ENCODE assay signal across 10 cellular contexts in the genomic region with DNA sequence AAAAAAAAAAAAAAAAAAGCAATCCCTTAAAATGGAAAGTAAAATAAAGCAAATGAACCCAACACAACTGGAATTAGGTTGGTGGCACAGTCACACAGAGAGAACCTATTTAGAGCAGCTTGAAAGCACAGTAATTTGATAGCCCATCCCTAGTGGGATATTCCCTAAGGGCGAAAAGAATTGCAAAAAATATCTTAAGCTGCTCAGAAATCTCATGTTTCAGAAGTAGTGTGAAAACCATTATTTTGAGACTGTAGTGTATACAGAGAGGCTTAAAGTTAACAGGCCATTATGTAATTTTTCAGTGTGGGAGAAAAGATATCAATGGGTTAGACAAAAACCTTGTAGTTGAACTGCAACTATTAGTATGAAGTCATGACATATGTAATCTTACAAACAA. TPM values are rescaled to one million over a fixed set of nuclear protein-coding genes. Genes with fewer than 3 reads are reported as not detected.
DNase-seq lines count a peak whose midpoint lies in the region; FAIRE-seq and TF ChIP-seq lines count a peak whose summit lies in the region.
"Had no signal": no experiment of that assay in that cellular context is flagged by ENCODE, and none has a peak within 500 bp of the region (broad histone marks: within the 10 kb centered on the region; RNA-seq: fewer than 3 reads in every experiment).

No MANE protein-coding gene starts in this region.

- TF ChIP-seq CTCF in D721Med (IDR thresholded peaks at IDR 0.05; ENCODE audit: insufficient read depth, missing control alignments) = no peak

- POLR2A ChIA-PET in HEK293T (lab: Yijun Ruan, JAX) = interaction anchor here (1.6 kb wide), 1 partner anchor 40 kb away, joined by 4 read pairs; the partner anchor contains the start of gene DHX15

- DNase-seq in D721Med (ENCODE audit: insufficient read length, low spot score) (no peak), HEK293T (ENCODE audit: extremely low spot score) (no peak), NCI-H524 treated with DMSO at 0.1 percent for 48 hours (lab: John Stamatoyannopoulos, UW) (peak; percentile 27), myocyte (ENCODE audit: low read depth) (peak; percentile 10), cerebellum (ENCODE audit: low spot score) (no peak), DMS53 (lab: John Stamatoyannopoulos, UW) (no peak), T-helper 1 cell (no peak)
- DNase-seq: C1 segment of cervical spinal cord; CD4-positive, alpha-beta T cell; GF-D8 had no signal

- CTCF ChIA-PET in HEK293T (lab: Yijun Ruan, JAX) = interaction anchor here (0.5 kb wide), 1 partner anchor 63 kb away, joined by 3 read pairs; no protein-coding TSS in a partner anchor

- FAIRE-seq in D721Med (lab: Jason Lieb, UNC) = peak; percentile 32

TF ChIP-seq in HEK293T, 16 proteins besides CTCF, POLR2A, EP300 and RAD21:
- TF ChIP-seq CTBP1 (IDR thresholded peaks at IDR 0.05; ENCODE audit: borderline replicate concordance) (no peak), LEF1 (IDR thresholded peaks at IDR 0.05; ENCODE audit: borderline replicate concordance) (no peak), TARDBP (IDR thresholded peaks at IDR 0.05) (no peak), PKNOX1 (IDR thresholded peaks at IDR 0.05) (no peak), L3MBTL2 (conservative IDR thresholded peaks at IDR 0.05) (no peak), ZNF384 (IDR thresholded peaks at IDR 0.05) (peak; percentile 28; the same call in 1 of the 2 replicates), ARNT (IDR thresholded peaks at IDR 0.05) (no peak)
TF ChIP-seq in HEK293T: peak in this region for 1.

RNA-seq across cellular contexts. Expression of gene DHX15, which starts 40.0 kb away (rescaled TPM):
- total RNA-seq in myocyte = 100 and 104 TPM in 2 replicates
- polyA plus RNA-seq in myocyte (2012) = 45.2 TPM
- 220 TPM for total RNA-seq in cerebellum

Comparison
In these comparisons a context has a peak if more than half of its experiments do, and no peak if none do; other contexts are left out.
1. DNase-seq: peak in NCI-H524 treated with DMSO at 0.1 percent for 48 hours (single experiment) and myocyte (single experiment); none in D721Med (single experiment), HEK293T (single experiment), cerebellum (single experiment), DMS53 (single experiment) and T-helper 1 cell (0 of 5).